In the genomic region with DNA sequence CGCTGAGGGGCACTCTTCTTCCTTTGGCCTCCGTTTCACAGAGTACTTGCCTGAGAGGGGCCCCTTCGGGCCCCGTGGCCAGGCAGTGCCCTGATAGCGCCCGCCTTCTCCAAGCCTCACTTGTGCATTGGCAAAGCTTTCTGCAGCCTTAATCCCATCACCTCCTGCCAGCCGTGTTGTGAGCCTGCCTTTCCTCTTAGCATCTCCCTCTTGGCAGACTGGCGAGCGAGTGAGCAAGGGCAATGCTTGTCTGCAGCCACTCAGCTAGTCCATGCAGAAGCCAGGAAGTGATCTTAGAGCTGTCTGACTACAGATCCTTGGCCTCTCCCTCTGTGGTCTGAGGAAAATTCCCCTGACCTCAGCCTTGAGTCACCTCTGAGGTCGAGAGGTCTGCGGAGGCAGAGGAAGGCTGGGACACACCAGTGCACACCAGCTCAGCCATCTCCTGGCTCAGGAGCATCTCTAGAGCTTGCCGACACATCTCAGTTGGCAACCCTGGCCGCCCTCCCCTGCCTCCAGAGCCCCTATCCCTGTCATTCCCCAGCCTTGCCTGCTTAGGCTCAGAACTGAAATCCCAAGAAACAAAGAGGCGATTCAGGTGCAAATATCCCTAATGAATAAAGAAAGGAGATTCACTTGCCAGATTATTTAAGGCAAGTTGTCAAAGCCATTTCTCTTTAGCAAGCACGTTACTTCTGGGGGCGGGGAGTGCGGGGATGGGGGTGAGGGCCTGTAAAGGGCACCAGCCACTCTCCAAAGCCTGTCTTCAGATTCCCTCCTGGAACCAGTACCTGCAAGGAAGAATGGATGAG, we compare ENCODE assay signal across 13 cellular contexts.
DNase-seq lines count a peak whose midpoint lies in the region; ATAC-seq and TF ChIP-seq lines count a peak whose summit lies in the region.
"Had no signal": no experiment of that assay in that cellular context is flagged by ENCODE, and none has a peak within 500 bp of the region (broad histone marks: within the 10 kb centered on the region; RNA-seq: fewer than 3 reads in every experiment).

No MANE protein-coding gene starts in this region.

- ATAC-seq in naive thymus-derived CD8-positive, alpha-beta T cell: no peak
- ATAC-seq: gastrocnemius medialis, right cardiac atrium had no signal

- POLR2A ChIA-PET in naive thymus-derived CD8-positive, alpha-beta T cell (lab: Charles Lee): no interaction called here

- no peaks in the 10 kb centered on the region for H4K20me1 ChIP-seq in osteoblast (ENCODE audit: insufficient read depth, low read length)

- TF ChIP-seq POLR2A in esophagus muscularis mucosa (IDR thresholded peaks at IDR 0.05; ENCODE audit: low read depth): no peak

- H3K27me3 Mint-ChIP-seq in HFFc6 (ENCODE audit: insufficient read depth): peaks cover 3% of the 10 kb centered on the region
- peaks cover 0 to 7% (median 0%) of the 10 kb centered on the region in 5 donors for H3K27me3 Mint-ChIP-seq in naive thymus-derived CD8-positive, alpha-beta T cell

- H3K36me3 Mint-ChIP-seq in HFFc6 (ENCODE audit: low read depth): no peaks in the 10 kb centered on the region
- no peaks in the 10 kb centered on the region for H3K36me3 Mint-ChIP-seq in naive thymus-derived CD8-positive, alpha-beta T cell

- intact Hi-C loops in esophagus muscularis mucosa (cut with DNase I): no loop called here

- no peak overlapping the region for H3K27ac ChIP-seq in osteoblast (ENCODE audit: low read depth, low read length)
- H3K27ac ChIP-seq in esophagus muscularis mucosa (replicated peaks in 1 of 4): no peak overlapping the region
- H3K27ac ChIP-seq: gastrocnemius medialis had no signal

- peak overlapping the region; percentile 24 for H3K4me2 ChIP-seq in osteoblast (ENCODE audit: insufficient read depth, low read length)

- TF ChIP-seq CTCF in HFFc6 (IDR thresholded peaks at IDR 0.05) (no peak), osteoblast (IDR thresholded peaks at IDR 0.05; ENCODE audit: extremely low read depth, low read depth, low read length) (no peak), esophagus muscularis mucosa (IDR thresholded peaks at IDR 0.05) (no peak)

- H3K4me3 ChIP-seq in osteoblast (ENCODE audit: insufficient read depth, low read length): no peak overlapping the region
- H3K4me3 ChIP-seq in esophagus muscularis mucosa: no peak overlapping the region
- H3K4me3 ChIP-seq: gastrocnemius medialis had no signal

- no peaks in the 10 kb centered on the region for H3K9me3 ChIP-seq in osteoblast (ENCODE audit: low read depth, low read length)
- no peaks in the 10 kb centered on the region for H3K9me3 ChIP-seq in esophagus muscularis mucosa
- H3K9me3 ChIP-seq: gastrocnemius medialis had no signal

- H2AFZ ChIP-seq in osteoblast (ENCODE audit: low read length): no peak overlapping the region

- DNase-seq in EL: peak; percentile 59
- DNase-seq in HFFc6: peak; percentile 27
- DNase-seq in astrocyte of the hippocampus (ENCODE audit: low read depth, low spot score): peak; percentile 54
- peak; percentile 93 for DNase-seq in osteoblast (ENCODE audit: insufficient read length, low spot score, missing footprints)
- no peak for DNase-seq in activated effector memory CD4-positive, alpha-beta T cell treated with anti-CD3 and anti-CD28 coated beads, Interleukin-2, amount 50 U/mL, for 16 hours
- DNase-seq in naive thymus-derived CD8-positive, alpha-beta T cell: no peak
- DNase-seq in esophagus muscularis mucosa (ENCODE audit: extremely low spot score): no peak
- no peak for DNase-seq in activated T-cell treated with anti-CD3 and anti-CD28 coated beads for 4 hours
- DNase-seq: gastrocnemius medialis, MV-4-11, right cardiac atrium, T1000 had no signal

- no peak for TF ChIP-seq EP300 in esophagus muscularis mucosa (IDR thresholded peaks at IDR 0.05)

- H3K4me1 Mint-ChIP-seq in HFFc6 (ENCODE audit: low read depth): peaks cover 13% of the 10 kb centered on the region; the same call in 1 of the 2 replicates
- no peaks in the 10 kb centered on the region for H3K4me1 Mint-ChIP-seq in naive thymus-derived CD8-positive, alpha-beta T cell
- H3K4me1 Mint-ChIP-seq: central memory CD8-positive, alpha-beta T cell had no signal

- H3K27ac Mint-ChIP-seq in HFFc6: no peak overlapping the region; the same call in 1 of the 2 replicates
- H3K27ac Mint-ChIP-seq in naive thymus-derived CD8-positive, alpha-beta T cell: no peak overlapping the region

- H3K79me2 ChIP-seq in osteoblast (ENCODE audit: insufficient read depth, low read length): no peaks in the 10 kb centered on the region

- H3K36me3 ChIP-seq in osteoblast (ENCODE audit: insufficient read depth, low read length) (no peaks in the 10 kb centered on the region), esophagus muscularis mucosa (no peaks in the 10 kb centered on the region)
- H3K36me3 ChIP-seq: gastrocnemius medialis had no signal

- 62% methylated on average over 13 of the region's 17 CpGs for WGBS in esophagus muscularis mucosa

- H3K9me3 Mint-ChIP-seq in HFFc6: no peaks in the 10 kb centered on the region
- no peaks in the 10 kb centered on the region for H3K9me3 Mint-ChIP-seq in naive thymus-derived CD8-positive, alpha-beta T cell
- H3K9me3 Mint-ChIP-seq: central memory CD8-positive, alpha-beta T cell had no signal

- no peaks in the 10 kb centered on the region for H3K27me3 ChIP-seq in osteoblast (ENCODE audit: insufficient read depth, low read length)
- H3K27me3 ChIP-seq in esophagus muscularis mucosa: no peaks in the 10 kb centered on the region
- H3K27me3 ChIP-seq: gastrocnemius medialis had no signal

- no peak overlapping the region for H3K4me3 Mint-ChIP-seq in HFFc6
- H3K4me3 Mint-ChIP-seq in naive thymus-derived CD8-positive, alpha-beta T cell: no peak overlapping the region
- H3K4me3 Mint-ChIP-seq: central memory CD8-positive, alpha-beta T cell had no signal

- H3K4me1 ChIP-seq in osteoblast (ENCODE audit: insufficient read depth, low read length) (no peaks in the 10 kb centered on the region), esophagus muscularis mucosa (no peaks in the 10 kb centered on the region)
- H3K4me1 ChIP-seq: gastrocnemius medialis had no signal

Comparison
In these comparisons a context has a peak if more than half of its experiments do, and no peak if none do; other contexts are left out.
1. DNase-seq: peak in EL (single experiment), HFFc6 (single experiment), astrocyte of the hippocampus (single experiment) and osteoblast (single experiment); none in activated effector memory CD4-positive, alpha-beta T cell treated with anti-CD3 and anti-CD28 coated beads, Interleukin-2, amount 50 U/mL, for 16 hours (single experiment), naive thymus-derived CD8-positive, alpha-beta T cell (0 of 10), esophagus muscularis mucosa (single experiment) and activated T-cell treated with anti-CD3 and anti-CD28 coated beads for 4 hours (single experiment).